ENCODE assay signal across 8 cellular contexts in genomic region chr4:170089743-170090666, GRCh38. TPM values are rescaled to one million over a fixed set of nuclear protein-coding genes. Genes with fewer than 3 reads are reported as not detected.
A peak's percentile ranks its signal among the peaks of the same experiment; 100 is the strongest.
DNase-seq lines count a peak whose midpoint lies in the region; ATAC-seq and TF ChIP-seq lines count a peak whose summit lies in the region.

AADAT (minus strand) TSS chr4:170089956; CDS start chr4:170089690, 266 bp downstream.

- intact Hi-C loops in heart left ventricle (cut with DNase I) = loop anchor here in 1 of 10 donors (2.0 kb wide), 1 partner anchor 65 kb away; no protein-coding TSS in a partner anchor

- H3K36me3 ChIP-seq in BJ (ENCODE audit: control insufficient read depth, insufficient read depth, low read length) (no peaks in the 10 kb centered on the region), heart left ventricle (peaks cover 0 to 30% (median 2%) of the 10 kb centered on the region in 9 donors)

- H3K4me1 ChIP-seq in heart left ventricle = peaks cover 0 to 14% (median 3%) of the 10 kb centered on the region in 12 donors

- H3K4me3 ChIP-seq in BJ (ENCODE audit: low read depth, low read length) = peak within 1 kb of the TSS; percentile 64
- peak within 1 kb of the TSS; percentile 40 to 80 (median 62) for H3K4me3 ChIP-seq in heart left ventricle

- in situ Hi-C loops in GM13977 (cut with MboI; ENCODE audit: low pct_unique_long_range_greater_than_20kb, low sequenced_read_pairs, unreplicated experiment) = no loop called here

- POLR2A ChIA-PET in BJ (lab: Charles Lee) = interaction anchor here (0.5 kb wide), 1 partner anchor 13 kb away, joined by 6 read pairs; no protein-coding TSS in a partner anchor

- peak; percentile 83 for TF ChIP-seq CTCF in BJ (IDR thresholded peaks at IDR 0.05; ENCODE audit: insufficient read depth, low read depth, low read length)
- TF ChIP-seq CTCF in GM13977 (IDR thresholded peaks at IDR 0.05; ENCODE audit: extremely low read depth, insufficient read depth, missing control alignments) = peak; percentile 23
- peak; percentile 51 to 79 (median 66) for TF ChIP-seq CTCF in heart left ventricle (IDR thresholded peaks at IDR 0.05)
- TF ChIP-seq CTCF in omental fat pad (IDR thresholded peaks at IDR 0.05) = no peak

- H3K9me3 ChIP-seq in heart left ventricle = no peaks in the 10 kb centered on the region

- CTCF ChIA-PET in BJ (lab: Yijun Ruan, JAX) = interaction anchor here (0.6 to 1.7 kb wide), 7 partner anchors 8 to 440 kb away, joined by 3 to 6 read pairs (median 4); no protein-coding TSS in a partner anchor

- 2 to 6% (median 3%) methylated on average over 25 to 88 of the region's 88 CpGs for WGBS in heart left ventricle, 4 donors

- no peak for TF ChIP-seq POLR2A in heart left ventricle (IDR thresholded peaks at IDR 0.05)

- DNase-seq in BJ (ENCODE audit: low read depth) (no peak), GM13977 (ENCODE audit: low spot score) (peak; percentile 74), NCI-H510A (lab: John Stamatoyannopoulos, UW) (peak; percentile 51), amniotic epithelial cell (ENCODE audit: low read depth) (peak; percentile 54), heart left ventricle (peak; percentile 75 to 85 (median 82)), omental fat pad (ENCODE audit: low spot score) (peak; percentile 35)

- H3K27ac ChIP-seq in heart left ventricle = peak within 1 kb of the TSS in 10 of 12 donors; percentile 42 to 69 (median 64)

- no peaks in the 10 kb centered on the region for H3K27me3 ChIP-seq in BJ (ENCODE audit: control insufficient read depth, insufficient read depth, low read length)
- H3K27me3 ChIP-seq in heart left ventricle = peaks cover 0 to 19% (median 0%) of the 10 kb centered on the region in 9 donors

- ATAC-seq in HG03103 (IDR thresholded peaks at IDR 0.05; ENCODE audit: low read depth, unreplicated experiment) (peak; percentile 60), heart left ventricle (peak; percentile 86 to 99 (median 98)), omental fat pad (ENCODE audit: low FRiP score) (peak; percentile 95), HG03025 (IDR thresholded peaks at IDR 0.05; ENCODE audit: low FRiP score, unreplicated experiment) (no peak)

RNA-seq across cellular contexts. Expression of gene AADAT, which starts in this region (rescaled TPM):
- polyA plus RNA-seq in BJ (2011; rRNA removed) (7.8 and 9.7 TPM in 2 replicates), heart left ventricle (1 to 10 TPM in 1 of 2 donors, under 1 TPM in 1; 0.80 to 1.6 TPM)
- polyA minus RNA-seq in BJ (2011; rRNA and poly(A)+ RNA removed) = 1.2 and 1.3 TPM in 2 replicates
- total RNA-seq in heart left ventricle (1 to 10 TPM in 8 of 9 donors, under 1 TPM in 1; 0.53 to 3.3 (median 1.5) TPM), omental fat pad (1 to 10 TPM; 1.9 to 4.7 (median 3.8) TPM)

Comparison
In these comparisons a context has a peak if more than half of its experiments do, and no peak if none do; other contexts are left out.
1. CTCF ChIP-seq: peak in BJ (single experiment), GM13977 (single experiment) and heart left ventricle (12 of 12); none in omental fat pad (0 of 3).